ENCODE assay signal across 19 cellular contexts in the genomic region with DNA sequence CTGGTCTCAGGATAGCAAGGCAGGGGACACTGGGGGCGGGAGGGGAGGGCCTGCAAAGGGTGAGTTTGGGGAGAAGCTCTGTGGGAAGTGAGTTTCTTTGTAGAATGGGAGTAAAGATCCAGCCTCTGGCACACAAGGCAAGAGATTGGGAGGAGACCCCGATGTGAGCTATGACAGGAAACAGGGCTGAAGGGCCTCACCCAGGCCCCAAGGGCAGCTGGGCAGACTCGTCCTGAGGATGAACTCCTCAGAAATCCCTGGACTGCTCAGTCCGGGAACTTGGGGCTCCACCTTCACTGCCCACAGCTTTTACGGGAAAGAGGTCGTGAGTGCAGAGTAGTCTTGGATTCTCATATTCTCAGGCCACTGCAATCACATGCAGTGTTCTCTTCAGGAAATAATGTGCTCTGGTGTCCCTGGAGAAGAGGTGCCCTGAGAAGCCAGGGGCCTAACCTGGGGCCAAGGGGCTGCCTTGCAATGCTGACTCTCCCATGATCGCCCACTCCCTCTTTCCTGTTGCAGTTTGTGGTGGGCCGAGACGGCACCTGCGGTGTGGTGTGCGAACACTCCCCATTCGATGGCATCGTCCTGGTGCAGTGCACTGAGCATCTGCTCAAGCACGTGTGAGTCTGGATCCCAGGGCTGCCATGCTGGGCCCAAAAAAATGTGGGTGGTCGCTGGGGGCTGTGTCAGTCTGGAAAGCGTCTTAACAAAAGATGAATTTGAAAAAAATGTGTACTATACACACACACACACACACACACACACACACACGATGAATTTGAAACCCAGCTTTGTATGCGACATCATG. TPM values are rescaled to one million over a fixed set of nuclear protein-coding genes. Genes with fewer than 3 reads are reported as not detected.
DNase-seq lines count a peak whose midpoint lies in the region; ATAC-seq and TF ChIP-seq lines count a peak whose summit lies in the region.
"Had no signal": no experiment of that assay in that cellular context is flagged by ENCODE, and none has a peak within 500 bp of the region (broad histone marks: within the 10 kb centered on the region; RNA-seq: fewer than 3 reads in every experiment).

No MANE protein-coding gene starts in this region.

- H2BK15ac ChIP-seq in neuronal stem cell (ENCODE audit: low read length): no peak overlapping the region

- no peak overlapping the region for H2BK120ac ChIP-seq in neuronal stem cell (ENCODE audit: low read depth, low read length)

- peak; percentile 32 for DNase-seq in right atrium auricular region (ENCODE audit: low spot score)
- DNase-seq in right cardiac atrium: no peak
- peak; percentile 32 for DNase-seq in SK-N-MC (ENCODE audit: low read depth, low spot score)
- peak; percentile 28 for DNase-seq in left lobe of liver (ENCODE audit: low spot score)
- peak; percentile 40 for DNase-seq in ureter (ENCODE audit: low spot score)
- no peak for DNase-seq in neuronal stem cell (ENCODE audit: low spot score)
- no peak for DNase-seq in activated naive CD4-positive, alpha-beta T cell treated with anti-CD3 and anti-CD28 coated beads for 36 hours
- DNase-seq: COR-L47, HFFc6, IMR-90, NCI-H187, NCI-H345, SHP77 treated with DMSO at 0.1 percent for 48 hours had no signal

- WGBS in right cardiac atrium: 73% methylated on average over 18 of the region's 18 CpGs
- no CpG with 5 or more reads among the region's 18 CpGs for WGBS in neuronal stem cell (ENCODE audit: extremely low coverage in 2 of 2, insufficient read length in 2 of 2, insufficient replicate concordance in 1 of 2), 2 donors

- no peak overlapping the region for H3K14ac ChIP-seq in neuronal stem cell (ENCODE audit: low read length)

- H3K18ac ChIP-seq in neuronal stem cell (ENCODE audit: low read length): no peak overlapping the region

- H3K36me3 ChIP-seq in right atrium auricular region (no peaks in the 10 kb centered on the region), SK-N-MC (ENCODE audit: insufficient read depth, low read length) (no peaks in the 10 kb centered on the region), neuronal stem cell (replicated peaks in 1 of 2; ENCODE audit: control insufficient read depth in 2 of 2, insufficient read depth in 2 of 2, low read length in 2 of 2) (no peaks in the 10 kb centered on the region)

- no peak overlapping the region for H3K23ac ChIP-seq in neuronal stem cell (ENCODE audit: low read depth, low read length, poor library complexity)

- intact Hi-C loops in right cardiac atrium (cut with DNase I): no loop called here
- intact Hi-C loops in activated naive CD4-positive, alpha-beta T cell treated with anti-CD3 and anti-CD28 coated beads for 36 hours (cut with micrococcal nuclease): no loop called here

- H3K9me3 ChIP-seq in right atrium auricular region: no peaks in the 10 kb centered on the region
- H3K9me3 ChIP-seq in right cardiac atrium (ENCODE audit: control insufficient read depth, low read length): no peaks in the 10 kb centered on the region
- H3K9me3 ChIP-seq in SK-N-MC (ENCODE audit: low read depth, low read length): no peaks in the 10 kb centered on the region
- H3K9me3 ChIP-seq in neuronal stem cell (replicated peaks in 1 of 2; ENCODE audit: control insufficient read depth in 2 of 2, insufficient read depth in 1 of 2, low read depth in 1 of 2, low read length in 2 of 2): no peaks in the 10 kb centered on the region
- H3K9me3 ChIP-seq: A549 had no signal

- H2BK5ac ChIP-seq in neuronal stem cell (ENCODE audit: low read length): no peak overlapping the region

- no peak for ATAC-seq in right cardiac atrium
- ATAC-seq in left lobe of liver: no peak
- ATAC-seq in HG02884 (IDR thresholded peaks at IDR 0.05; ENCODE audit: unreplicated experiment): no peak
- ATAC-seq: A549 had no signal

- no peak for TF ChIP-seq CTCF in right atrium auricular region (IDR thresholded peaks at IDR 0.05)

- no peak overlapping the region for H3K4me3 ChIP-seq in right atrium auricular region
- H3K4me3 ChIP-seq in right cardiac atrium (ENCODE audit: low read length): no peak overlapping the region
- peak overlapping the region; percentile 35 for H3K4me3 ChIP-seq in SK-N-MC
- peak overlapping the region in 1 of 2 donors; percentile 41 for H3K4me3 ChIP-seq in neuronal stem cell (ENCODE audit: low read length in 2 of 2)
- H3K4me3 ChIP-seq: A549 had no signal

- no peak overlapping the region for H3K4ac ChIP-seq in neuronal stem cell (ENCODE audit: low read length)

- no peaks in the 10 kb centered on the region for H3K36me3 Mint-ChIP-seq in activated naive CD4-positive, alpha-beta T cell treated with anti-CD3 and anti-CD28 coated beads for 36 hours (ENCODE audit: low read depth)

- H3K4me1 ChIP-seq in right atrium auricular region: no peaks in the 10 kb centered on the region
- H3K4me1 ChIP-seq in right cardiac atrium (ENCODE audit: control insufficient read depth, insufficient read depth, low read length): no peaks in the 10 kb centered on the region
- peaks cover 0 to 2% of the 10 kb centered on the region in 2 donors for H3K4me1 ChIP-seq in neuronal stem cell (ENCODE audit: control insufficient read depth in 2 of 2, insufficient read depth in 1 of 2, low read depth in 1 of 2, low read length in 2 of 2)
- H3K4me1 ChIP-seq: A549 had no signal

- no peak overlapping the region for H3K4me3 Mint-ChIP-seq in activated naive CD4-positive, alpha-beta T cell treated with anti-CD3 and anti-CD28 coated beads for 36 hours
- H3K4me3 Mint-ChIP-seq: HFFc6 had no signal

- H3K79me1 ChIP-seq in neuronal stem cell (ENCODE audit: low read depth, low read length): no peaks in the 10 kb centered on the region

- H3K9ac ChIP-seq in SK-N-MC (ENCODE audit: insufficient read length) (peak overlapping the region; percentile 58), neuronal stem cell (ENCODE audit: low read depth, low read length, poor library complexity) (no peak overlapping the region)

- H4K8ac ChIP-seq in neuronal stem cell (ENCODE audit: low read depth, low read length): no peak overlapping the region

- no peaks in the 10 kb centered on the region for H3K27me3 ChIP-seq in right atrium auricular region
- no peaks in the 10 kb centered on the region for H3K27me3 ChIP-seq in right cardiac atrium (ENCODE audit: control insufficient read depth, insufficient read depth)
- H3K27me3 ChIP-seq in neuronal stem cell (ENCODE audit: control insufficient read depth in 3 of 3, insufficient read depth in 3 of 3, low read depth in 1 of 3, low read length in 3 of 3): peaks cover 0 to 29% (median 0%) of the 10 kb centered on the region in 3 experiments

- H2AK5ac ChIP-seq in neuronal stem cell (ENCODE audit: low read depth, low read length): no peak overlapping the region

- H3K4me2 ChIP-seq in neuronal stem cell (ENCODE audit: insufficient read depth, low read length, poor library complexity, severe bottlenecking): no peak overlapping the region
- H3K4me2 ChIP-seq: A549 had no signal

- peaks cover 12% of the 10 kb centered on the region for H3K27me3 Mint-ChIP-seq in activated naive CD4-positive, alpha-beta T cell treated with anti-CD3 and anti-CD28 coated beads for 36 hours (ENCODE audit: low read depth)

- no peak overlapping the region for H2AFZ ChIP-seq in neuronal stem cell (ENCODE audit: low read length)

- H2BK12ac ChIP-seq in neuronal stem cell (ENCODE audit: low read length): no peak overlapping the region

- H3K27ac ChIP-seq in right atrium auricular region: no peak overlapping the region
- H3K27ac ChIP-seq in right cardiac atrium (ENCODE audit: low read length): no peak overlapping the region
- H3K27ac ChIP-seq in SK-N-MC: peak overlapping the region; percentile 98
- H3K27ac ChIP-seq in neuronal stem cell (replicated peaks; ENCODE audit: low read length): no peak overlapping the region
- H3K27ac ChIP-seq: A549 had no signal

- no peaks in the 10 kb centered on the region for H3K4me1 Mint-ChIP-seq in activated naive CD4-positive, alpha-beta T cell treated with anti-CD3 and anti-CD28 coated beads for 36 hours (ENCODE audit: low read depth)

- H4K91ac ChIP-seq in neuronal stem cell (ENCODE audit: low read depth, low read length, poor library complexity): no peak overlapping the region

- CTCF ChIA-PET in activated naive CD4-positive, alpha-beta T cell treated with anti-CD3 and anti-CD28 coated beads for 36 hours (lab: Charles Lee): no interaction called here

- H3K27ac Mint-ChIP-seq in activated naive CD4-positive, alpha-beta T cell treated with anti-CD3 and anti-CD28 coated beads for 36 hours: no peak overlapping the region
- H3K27ac Mint-ChIP-seq: HFFc6 had no signal

- no peaks in the 10 kb centered on the region for H3K9me3 Mint-ChIP-seq in activated naive CD4-positive, alpha-beta T cell treated with anti-CD3 and anti-CD28 coated beads for 36 hours
- H3K9me3 Mint-ChIP-seq: HFFc6 had no signal

RNA-seq across cellular contexts. Expression of gene C10orf53, which starts 31.3 kb away (rescaled TPM):
- total RNA-seq in right atrium auricular region: not detected
- total RNA-seq in right cardiac atrium: not detected
- not detected for polyA plus RNA-seq in right cardiac atrium
- not detected for total RNA-seq in left lobe of liver
- not detected for total RNA-seq in ureter
- polyA plus RNA-seq in neuronal stem cell (2013, experiment 1 of 2): 0.08 TPM
- 0.06 TPM for polyA plus RNA-seq in neuronal stem cell (2013, experiment 2 of 2)
- not detected for total RNA-seq in activated naive CD4-positive, alpha-beta T cell treated with anti-CD3 and anti-CD28 coated beads for 36 hours
- total RNA-seq: H4, HFFc6, IMR-90, LHCN-M2, OCI-LY7, RPMI7951 had no signal
- polyA plus RNA-seq: A549, IMR-90 had no signal

RNA-seq across cellular contexts. Expression of gene CHAT, which starts 34.4 kb away (rescaled TPM):
- total RNA-seq in right atrium auricular region (not detected), right cardiac atrium (not detected), left lobe of liver (not detected), ureter (not detected)
- polyA plus RNA-seq in right cardiac atrium: not detected
- polyA plus RNA-seq in neuronal stem cell (2013, experiment 1 of 2): 0.03 TPM
- not detected for polyA plus RNA-seq in neuronal stem cell (2013, experiment 2 of 2)
- not detected for total RNA-seq in activated naive CD4-positive, alpha-beta T cell treated with anti-CD3 and anti-CD28 coated beads for 36 hours
- total RNA-seq: H4, HFFc6, IMR-90, LHCN-M2, OCI-LY7, RPMI7951 had no signal
- polyA plus RNA-seq: A549, IMR-90 had no signal

RNA-seq across cellular contexts. Expression of gene SLC18A3, which starts 38.1 kb away (rescaled TPM):
- total RNA-seq in right atrium auricular region (not detected), right cardiac atrium (under 1 TPM in 1 of 4 donors, not detected in 3; 0.14 TPM), left lobe of liver (not detected), ureter (not detected)
- polyA plus RNA-seq in right cardiac atrium: 0.23 TPM
- polyA plus RNA-seq in neuronal stem cell (2013, experiment 1 of 2): 0.07 TPM
- 0.06 TPM for polyA plus RNA-seq in neuronal stem cell (2013, experiment 2 of 2)
- total RNA-seq in activated naive CD4-positive, alpha-beta T cell treated with anti-CD3 and anti-CD28 coated beads for 36 hours: not detected
- total RNA-seq: H4, HFFc6, IMR-90, LHCN-M2, OCI-LY7, RPMI7951 had no signal
- polyA plus RNA-seq: A549, IMR-90 had no signal

Comparison
In these comparisons a context has a peak if more than half of its experiments do, and no peak if none do; other contexts are left out.
1. DNase-seq: peak in right atrium auricular region (single experiment), SK-N-MC (single experiment), left lobe of liver (single experiment) and ureter (single experiment); none in right cardiac atrium (0 of 3), neuronal stem cell (single experiment) and activated naive CD4-positive, alpha-beta T cell treated with anti-CD3 and anti-CD28 coated beads for 36 hours (single experiment).